In genomic region chr16:22240023-22240697, GRCh38 we compare ENCODE assay signal across 10 cellular contexts. TPM values are rescaled to one million over a fixed set of nuclear protein-coding genes. Genes with fewer than 3 reads are reported as not detected.
A peak's percentile ranks its signal among the peaks of the same experiment; 100 is the strongest.
DNase-seq lines count a peak whose midpoint lies in the region; ATAC-seq, FAIRE-seq and TF ChIP-seq lines count a peak whose summit lies in the region.
"Had no signal": no experiment of that assay in that cellular context is flagged by ENCODE, and none has a peak within 500 bp of the region (broad histone marks: within the 10 kb centered on the region; RNA-seq: fewer than 3 reads in every experiment).

No MANE protein-coding gene starts in this region.

- H3K4me3 Mint-ChIP-seq in GM23338: no peak overlapping the region
- H3K4me3 Mint-ChIP-seq in naive thymus-derived CD4-positive, alpha-beta T cell: peak overlapping the region in 4 of 10 donors; percentile 18 to 35 (median 22)

- POLR2A ChIA-PET in naive thymus-derived CD4-positive, alpha-beta T cell (lab: Charles Lee): interaction anchor here (1.1 to 1.5 kb wide), 2 partner anchors 19 to 45 kb away, joined by 3 to 5 read pairs; no protein-coding TSS in a partner anchor

- DNase-seq in AG09319 (ENCODE audit: extremely low read depth, low read depth) (peak; percentile 34), GM23338 (ENCODE audit: low spot score) (no peak), ascending aorta (ENCODE audit: low spot score in 2 of 2) (no peak), urothelium cell line (ENCODE audit: low spot score) (no peak), middle frontal gyrus (ENCODE audit: extremely low spot score, low spot score) (no peak), NCI-H1417 treated with DMSO at 0.1 percent for 48 hours (lab: John Stamatoyannopoulos, UW) (no peak)
- DNase-seq in naive thymus-derived CD4-positive, alpha-beta T cell: no peak
- no peak for DNase-seq in activated CD4-positive, alpha-beta T cell treated with anti-CD3 and anti-CD28 coated beads, Interleukin-2, amount 50 U/mL, for 48 hours
- DNase-seq: islet precursor cell, nucleus accumbens had no signal

- H3K4me3 ChIP-seq in GM23338 (no peak overlapping the region), ascending aorta (no peak overlapping the region)
- no peak overlapping the region for H3K4me3 ChIP-seq in naive thymus-derived CD4-positive, alpha-beta T cell (ENCODE audit: low read length)

- no peaks in the 10 kb centered on the region for H3K9me2 ChIP-seq in GM23338 (ENCODE audit: insufficient read depth)

- H3K27me3 ChIP-seq in GM23338 (ENCODE audit: insufficient read depth) (no peaks in the 10 kb centered on the region), ascending aorta (no peaks in the 10 kb centered on the region)
- no peaks in the 10 kb centered on the region for H3K27me3 ChIP-seq in naive thymus-derived CD4-positive, alpha-beta T cell (ENCODE audit: control insufficient read depth in 2 of 2, insufficient read depth in 2 of 2, low read length in 2 of 2)

- H3K36me3 Mint-ChIP-seq in GM23338 (ENCODE audit: low read depth): peaks cover 9% of the 10 kb centered on the region; the same call in 2 of the 3 replicates
- H3K36me3 Mint-ChIP-seq in naive thymus-derived CD4-positive, alpha-beta T cell: peaks cover 0 to 13% (median 0%) of the 10 kb centered on the region in 5 donors

- no peak overlapping the region for H3K4me2 ChIP-seq in GM23338

- H3K27ac ChIP-seq in GM23338 (ENCODE audit: low read depth) (peak overlapping the region; percentile 47; the same call in 1 of the 2 replicates), ascending aorta (peak overlapping the region; percentile 35 to 48)
- H3K27ac ChIP-seq in naive thymus-derived CD4-positive, alpha-beta T cell (ENCODE audit: low read depth, low read length): no peak overlapping the region

- CTCF ChIA-PET in naive thymus-derived CD4-positive, alpha-beta T cell (lab: Charles Lee): no interaction called here

- 0 out of 2 replicates have a peak, but pooled peaks cover 3% of the 10 kb centered on the region for H3K79me2 ChIP-seq in GM23338 (replicated peaks; ENCODE audit: insufficient read depth)

- no peak overlapping the region for H3K27ac Mint-ChIP-seq in GM23338
- peak overlapping the region; percentile 12 to 95 (median 77) for H3K27ac Mint-ChIP-seq in naive thymus-derived CD4-positive, alpha-beta T cell

- no peaks in the 10 kb centered on the region for H3K9me3 Mint-ChIP-seq in GM23338
- H3K9me3 Mint-ChIP-seq in naive thymus-derived CD4-positive, alpha-beta T cell: no peaks in the 10 kb centered on the region

- H3K9me3 ChIP-seq in ascending aorta: no peaks in the 10 kb centered on the region
- no peaks in the 10 kb centered on the region for H3K9me3 ChIP-seq in naive thymus-derived CD4-positive, alpha-beta T cell (ENCODE audit: control insufficient read depth in 2 of 3, low read length in 3 of 3)

- H2AFZ ChIP-seq in GM23338: no peak overlapping the region

- H3K4me1 ChIP-seq in GM23338 (ENCODE audit: insufficient read depth): no peaks in the 10 kb centered on the region
- H3K4me1 ChIP-seq in ascending aorta: peaks cover 5 to 23% of the 10 kb centered on the region in 2 donors
- H3K4me1 ChIP-seq in naive thymus-derived CD4-positive, alpha-beta T cell (ENCODE audit: control insufficient read depth in 2 of 2, insufficient read depth in 2 of 2, low read length in 2 of 2): peaks cover 12 to 30% of the 10 kb centered on the region in 2 donors

- ATAC-seq in GM23338: no peak
- ATAC-seq in naive thymus-derived CD4-positive, alpha-beta T cell: no peak

- no peaks in the 10 kb centered on the region for H3F3A ChIP-seq in GM23338 (replicated peaks; ENCODE audit: low read depth)

- no peaks in the 10 kb centered on the region for H3K4me1 Mint-ChIP-seq in GM23338
- peaks cover 18 to 39% (median 33%) of the 10 kb centered on the region in 7 donors for H3K4me1 Mint-ChIP-seq in naive thymus-derived CD4-positive, alpha-beta T cell

- intact Hi-C loops in ascending aorta (cut with DNase I): no loop called here
- intact Hi-C loops in naive thymus-derived CD4-positive, alpha-beta T cell (cut with micrococcal nuclease): loop anchor here (2.0 kb wide), 2 partner anchors 49 to 57 kb away; partner anchors contain the start of gene POLR3E (in 1 of the 2)

- no peaks in the 10 kb centered on the region; the same call in 1 of the 2 replicates for H4K20me1 ChIP-seq in GM23338 (replicated peaks; ENCODE audit: insufficient read depth)

- peaks cover 2% of the 10 kb centered on the region for H3K27me3 Mint-ChIP-seq in GM23338 (ENCODE audit: insufficient read depth, low read depth, poor library complexity)
- H3K27me3 Mint-ChIP-seq in naive thymus-derived CD4-positive, alpha-beta T cell: no peaks in the 10 kb centered on the region

- TF ChIP-seq CTCF in AG09319 (IDR thresholded peaks at IDR 0.05; ENCODE audit: low read depth, low read length) (no peak), GM23338 (conservative IDR thresholded peaks at IDR 0.05; ENCODE audit: low read depth in 2 of 2) (no peak), ascending aorta (IDR thresholded peaks at IDR 0.05) (no peak)

- H3K36me3 ChIP-seq in GM23338 (ENCODE audit: insufficient read depth): no peaks in the 10 kb centered on the region; the same call in 1 of the 2 replicates
- H3K36me3 ChIP-seq in ascending aorta: peaks cover 4 to 20% of the 10 kb centered on the region in 2 donors
- peaks cover 0 to 5% (median 0%) of the 10 kb centered on the region in 3 experiments for H3K36me3 ChIP-seq in naive thymus-derived CD4-positive, alpha-beta T cell (ENCODE audit: control insufficient read depth in 2 of 3, insufficient read depth in 3 of 3, low read length in 3 of 3)

- FAIRE-seq in urothelium cell line (lab: Jason Lieb, UNC): no peak

TF ChIP-seq in GM23338, 12 proteins besides CTCF, POLR2A, EP300 and RAD21:
- TF ChIP-seq JUNB (IDR thresholded peaks at IDR 0.05; ENCODE audit: unreplicated experiment) (no peak), POLR2AphosphoS5 (IDR thresholded peaks at IDR 0.05; ENCODE audit: low read depth) (no peak), EZH2phosphoT487 (IDR thresholded peaks at IDR 0.05; ENCODE audit: unreplicated experiment) (no peak), ZNF114 (CRISPR knock-in tag; IDR thresholded peaks at IDR 0.05) (no peak), ETS1 (IDR thresholded peaks at IDR 0.05) (no peak), REST (IDR thresholded peaks at IDR 0.05; ENCODE audit: unreplicated experiment) (no peak), CREB1 (CRISPR knock-in tag; IDR thresholded peaks at IDR 0.05; ENCODE audit: low read depth) (no peak), NANOG (IDR thresholded peaks at IDR 0.05; ENCODE audit: borderline replicate concordance) (no peak), ZNF331 (CRISPR knock-in tag; IDR thresholded peaks at IDR 0.05; ENCODE audit: low read depth) (no peak), STAT1 (IDR thresholded peaks at IDR 0.05; ENCODE audit: unreplicated experiment) (no peak)
TF ChIP-seq in GM23338: peak in this region for 0.

RNA-seq across cellular contexts. Expression of gene EEF2K, which starts 34.1 kb away (rescaled TPM):
- 23.9 and 26.8 TPM in 2 replicates for total RNA-seq in GM23338 (2014; rRNA removed; shearing (Covaris generic))
- polyA plus RNA-seq in GM23338 (2016; fragmentation: Nextera tagmentation; extraction: Ambion mirVana): 5.4 and 5.7 TPM in 2 replicates
- 31.9 TPM for total RNA-seq in ascending aorta
- 10 to 100 TPM; 15.3 to 27.9 (median 21.8) TPM for total RNA-seq in naive thymus-derived CD4-positive, alpha-beta T cell
- polyA plus RNA-seq in naive thymus-derived CD4-positive, alpha-beta T cell: 1 to 10 TPM; 1.9 to 3.1 TPM

RNA-seq across cellular contexts. Expression of gene POLR3E, which starts 57.0 kb away (rescaled TPM):
- 109 and 141 TPM in 2 replicates for total RNA-seq in GM23338 (2014; rRNA removed; shearing (Covaris generic))
- polyA plus RNA-seq in GM23338 (2016; fragmentation: Nextera tagmentation; extraction: Ambion mirVana): 62.7 and 64.4 TPM in 2 replicates
- 19.5 TPM for total RNA-seq in ascending aorta
- 100 to 1,000 TPM in 4 of 5 experiments, 10 to 100 TPM in 1; 60.1 to 232 (median 112) TPM for total RNA-seq in naive thymus-derived CD4-positive, alpha-beta T cell
- 10 to 100 TPM; 11.8 to 19.2 TPM for polyA plus RNA-seq in naive thymus-derived CD4-positive, alpha-beta T cell
